Comparison of ENCODE assay signal across 9 cellular contexts in the genomic region with DNA sequence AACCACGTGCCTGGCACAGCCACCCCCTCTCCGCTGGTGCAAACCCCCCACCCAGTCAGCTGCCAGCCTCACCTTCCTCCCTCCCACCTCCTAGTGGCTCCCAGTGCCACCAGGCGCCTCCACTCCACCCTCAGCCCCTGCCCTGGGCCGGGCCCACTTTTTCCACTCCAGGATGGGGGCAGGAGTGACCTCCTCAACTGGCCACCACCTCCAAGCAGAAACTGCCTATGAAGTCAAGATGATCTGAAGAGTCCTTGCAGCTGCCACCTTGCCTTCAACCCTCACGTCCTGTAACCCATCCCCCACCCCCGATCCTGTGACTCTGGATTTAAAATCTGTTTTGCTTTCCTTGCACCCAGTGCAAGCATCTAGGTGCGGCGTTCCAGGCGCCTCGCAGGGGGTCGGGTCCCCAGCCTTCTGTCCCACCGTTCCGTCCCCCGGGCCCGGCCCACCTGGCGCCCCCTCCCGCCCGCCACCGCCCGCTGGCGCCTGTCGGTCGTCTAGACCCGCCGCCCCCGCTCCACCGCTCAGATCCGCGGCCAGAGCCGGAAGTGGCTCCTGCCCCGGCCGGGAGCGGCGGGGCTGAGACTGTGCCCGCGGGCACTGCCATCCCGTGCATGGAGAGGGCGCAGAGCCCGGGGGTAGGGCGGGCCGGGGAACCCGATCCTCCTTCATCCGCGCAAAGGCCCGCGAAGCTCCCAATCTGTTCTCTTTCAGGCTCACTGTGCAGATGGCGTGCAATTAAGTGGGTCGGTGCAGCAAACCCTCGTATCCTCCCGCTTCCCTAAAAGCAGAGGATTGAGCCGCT. TPM values are rescaled to one million over a fixed set of nuclear protein-coding genes. Genes with fewer than 3 reads are reported as not detected.
DNase-seq lines count a peak whose midpoint lies in the region; ATAC-seq, FAIRE-seq and TF ChIP-seq lines count a peak whose summit lies in the region.
"Had no signal": no experiment of that assay in that cellular context is flagged by ENCODE, and none has a peak within 500 bp of the region (broad histone marks: within the 10 kb centered on the region; RNA-seq: fewer than 3 reads in every experiment).

No MANE protein-coding gene starts in this region.

- H3K27me3 ChIP-seq in duodenal mucosa (ENCODE audit: control insufficient read depth in 1 of 2, insufficient read depth in 2 of 2, low read length in 2 of 2) (no peaks in the 10 kb centered on the region), mesendoderm (ENCODE audit: insufficient read depth, low read length, poor library complexity) (no peaks in the 10 kb centered on the region)

- no peak overlapping the region for H3K18ac ChIP-seq in mesendoderm (ENCODE audit: low read length)

- no peaks in the 10 kb centered on the region for H3K79me2 ChIP-seq in mesendoderm (ENCODE audit: control insufficient read depth, insufficient read depth, low read length)

- H3K79me1 ChIP-seq in mesendoderm (ENCODE audit: low read length): no peaks in the 10 kb centered on the region

- no peak overlapping the region for H4K5ac ChIP-seq in mesendoderm (ENCODE audit: low read length)

- H3K27ac Mint-ChIP-seq in stimulated activated naive B cell treated with anti-CD40 and anti-IgM and Interleukin-4, amounts not matched to agents 10 μg/mL and 1 μg/mL and 100 μg/mL, for 72 hours: peak overlapping the region; percentile 71

- H2BK5ac ChIP-seq in mesendoderm (ENCODE audit: low read length): no peak overlapping the region

- no peak overlapping the region for H3K23ac ChIP-seq in mesendoderm (ENCODE audit: low read length)

- peak overlapping the region; percentile 83 to 89 for H3K4me3 Mint-ChIP-seq in stimulated activated naive B cell treated with anti-CD40 and anti-IgM and Interleukin-4, amounts not matched to agents 10 μg/mL and 1 μg/mL and 100 μg/mL, for 72 hours

- peaks cover 6 to 13% of the 10 kb centered on the region in 2 donors for H3K4me1 ChIP-seq in duodenal mucosa (ENCODE audit: control insufficient read depth in 1 of 2, insufficient read depth in 2 of 2, low read length in 2 of 2)
- no peaks in the 10 kb centered on the region for H3K4me1 ChIP-seq in mesendoderm (ENCODE audit: control insufficient read depth, low read depth, low read length)

- peak overlapping the region; percentile 44 for H3K56ac ChIP-seq in mesendoderm (ENCODE audit: low read length)

- no peaks in the 10 kb centered on the region for H3K36me3 ChIP-seq in duodenal mucosa (ENCODE audit: control insufficient read depth in 1 of 2, insufficient read depth in 2 of 2, low read length in 2 of 2)
- H3K36me3 ChIP-seq in mesendoderm (ENCODE audit: control insufficient read depth, insufficient read depth, low read length): no peaks in the 10 kb centered on the region

- WGBS in mesendoderm (ENCODE audit: extremely low coverage, insufficient coverage, low lambda C conversion rate): no CpG with 5 or more reads among the region's 51 CpGs

- no peaks in the 10 kb centered on the region for H3K27me3 Mint-ChIP-seq in stimulated activated naive B cell treated with anti-CD40 and anti-IgM and Interleukin-4, amounts not matched to agents 10 μg/mL and 1 μg/mL and 100 μg/mL, for 72 hours

- H2BK120ac ChIP-seq in mesendoderm (ENCODE audit: low read depth, low read length): no peak overlapping the region

- H2BK15ac ChIP-seq in mesendoderm (replicated peaks; ENCODE audit: low read depth): no peak overlapping the region

- DNase-seq in GM12891 (ENCODE audit: insufficient read length, low spot score) (peak; percentile 68), M059J (ENCODE audit: low read depth) (peak; percentile 75), mesendoderm (peak; percentile 40)
- peak; percentile 13 to 24 for DNase-seq in activated CD4-positive, alpha-beta T cell treated with anti-CD3 and anti-CD28 coated beads, Interleukin-2, amount 50 U/mL, for 4 hours
- DNase-seq in stimulated activated naive B cell treated with anti-CD40 and anti-IgM and Interleukin-4, amounts not matched to agents 10 μg/mL and 1 μg/mL and 100 μg/mL, for 72 hours: peak; percentile 30

- peaks cover 11 to 22% of the 10 kb centered on the region in 2 donors for H3K4me1 Mint-ChIP-seq in stimulated activated naive B cell treated with anti-CD40 and anti-IgM and Interleukin-4, amounts not matched to agents 10 μg/mL and 1 μg/mL and 100 μg/mL, for 72 hours

- peak overlapping the region; percentile 2 for H3K4me2 ChIP-seq in mesendoderm (ENCODE audit: low read length)

- peak; percentile 75 for FAIRE-seq in GM12891 (lab: Jason Lieb, UNC)
- FAIRE-seq: colon had no signal

- H3K4me3 ChIP-seq in duodenal mucosa (ENCODE audit: low read depth in 1 of 2, low read length in 2 of 2) (peak overlapping the region; percentile 66 to 69), mesendoderm (ENCODE audit: low read length) (no peak overlapping the region)

- no peaks in the 10 kb centered on the region for H3K9me3 ChIP-seq in duodenal mucosa (ENCODE audit: control insufficient read depth in 1 of 2, low read length in 2 of 2)

- no peaks in the 10 kb centered on the region for H3K36me3 Mint-ChIP-seq in stimulated activated naive B cell treated with anti-CD40 and anti-IgM and Interleukin-4, amounts not matched to agents 10 μg/mL and 1 μg/mL and 100 μg/mL, for 72 hours

- no peak overlapping the region for H3K4ac ChIP-seq in mesendoderm (ENCODE audit: low read depth, low read length)

- no peak for TF ChIP-seq POLR2A in GM12891 (IDR thresholded peaks at IDR 0.05; ENCODE audit: low read depth, low read length)

- H3K27ac ChIP-seq in duodenal mucosa (ENCODE audit: low read depth, low read length): peak overlapping the region; percentile 42
- no peak overlapping the region for H3K27ac ChIP-seq in mesendoderm (ENCODE audit: low read depth, low read length)

- H4K8ac ChIP-seq in mesendoderm (ENCODE audit: low read depth, low read length): no peak overlapping the region

- H3K9ac ChIP-seq in duodenal mucosa (ENCODE audit: low read depth in 1 of 2, low read length in 2 of 2) (peak overlapping the region; percentile 20 to 43), mesendoderm (ENCODE audit: low read length) (no peak overlapping the region)

- ATAC-seq in stimulated activated naive B cell treated with anti-CD40 and anti-IgM and Interleukin-4, amounts not matched to agents 10 μg/mL and 1 μg/mL and 100 μg/mL, for 72 hours (replicated peaks): peak; percentile 84 to 91
- ATAC-seq in GM21619 (IDR thresholded peaks at IDR 0.05; ENCODE audit: unreplicated experiment) (no peak), GM21390 (IDR thresholded peaks at IDR 0.05; ENCODE audit: unreplicated experiment) (no peak)

- no peaks in the 10 kb centered on the region for H3K9me3 Mint-ChIP-seq in stimulated activated naive B cell treated with anti-CD40 and anti-IgM and Interleukin-4, amounts not matched to agents 10 μg/mL and 1 μg/mL and 100 μg/mL, for 72 hours

- no peak overlapping the region for H2AK5ac ChIP-seq in mesendoderm (ENCODE audit: low read length)

TF ChIP-seq in GM12891, 5 proteins besides CTCF, POLR2A, EP300 and RAD21:
- no peak for TF ChIP-seq TAF1 (IDR thresholded peaks at IDR 0.05; ENCODE audit: low read depth, low read length)
- TF ChIP-seq POLR2AphosphoS5 (IDR thresholded peaks at IDR 0.05; ENCODE audit: low read depth, low read length): no peak
- no peak for TF ChIP-seq POU2F2 (IDR thresholded peaks at IDR 0.05; ENCODE audit: low read depth, low read length)
- peak; percentile 39 for TF ChIP-seq SPI1 (IDR thresholded peaks at IDR 0.05; ENCODE audit: low read depth, low read length)
- no peak for TF ChIP-seq PAX5 (IDR thresholded peaks at IDR 0.05; ENCODE audit: insufficient read depth, low read length, severe bottlenecking)

RNA-seq across cellular contexts. Expression of gene GTF2I, which starts 51.2 kb away (rescaled TPM):
- 62.3 TPM for polyA plus RNA-seq in GM12891 (2012; ENCODE audit: low read depth, missing spikeins)
- total RNA-seq in M059J (2014; rRNA removed; shearing (Covaris generic)): 92.8 and 156 TPM in 2 replicates
- polyA plus RNA-seq in mesendoderm (2013, experiment 1 of 2): 245 TPM
- polyA plus RNA-seq in mesendoderm (2013, experiment 2 of 2): 257 TPM

Comparison
In these comparisons a context has a peak if more than half of its experiments do, and no peak if none do; other contexts are left out.
1. DNase-seq: peak in every context shown above with its lines; median percentile 75 in M059J; 68 in GM12891; 40 in mesendoderm; 30 in stimulated activated naive B cell treated with anti-CD40 and anti-IgM and Interleukin-4, amounts not matched to agents 10 μg/mL and 1 μg/mL and 100 μg/mL, for 72 hours; 18 in activated CD4-positive, alpha-beta T cell treated with anti-CD3 and anti-CD28 coated beads, Interleukin-2, amount 50 U/mL, for 4 hours.
2. ATAC-seq: peak in stimulated activated naive B cell treated with anti-CD40 and anti-IgM and Interleukin-4, amounts not matched to agents 10 μg/mL and 1 μg/mL and 100 μg/mL, for 72 hours (2 of 2); none in GM21619 (single experiment) and GM21390 (single experiment).